Comparison of ENCODE assay signal across 26 cellular contexts in the genomic region with DNA sequence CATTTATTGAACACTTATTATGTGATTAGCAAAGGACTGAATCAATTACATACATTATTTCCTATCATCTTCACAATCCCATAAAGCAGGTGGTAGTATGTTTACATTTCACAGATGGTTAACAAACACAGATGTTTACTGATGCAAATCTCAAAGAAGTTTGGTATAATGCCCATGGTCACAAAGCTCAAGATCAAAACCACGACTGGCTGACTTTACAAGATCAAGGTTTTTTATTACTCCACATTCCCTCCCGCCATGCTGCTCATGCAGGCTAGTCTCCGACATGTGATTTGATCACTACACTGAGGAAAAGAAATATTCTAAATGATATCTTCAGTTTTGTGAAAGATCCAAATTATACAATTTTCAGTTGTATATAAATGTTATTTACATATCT.
DNase-seq lines count a peak whose midpoint lies in the region; ATAC-seq, FAIRE-seq and TF ChIP-seq lines count a peak whose summit lies in the region.
"Had no signal": no experiment of that assay in that cellular context is flagged by ENCODE, and none has a peak within 500 bp of the region (broad histone marks: within the 10 kb centered on the region; RNA-seq: fewer than 3 reads in every experiment).

No MANE protein-coding gene starts in this region.

- H3K4me3 Mint-ChIP-seq in endodermal cell, result no peak overlapping the region
- H3K4me3 Mint-ChIP-seq: B cell; CD4-positive, alpha-beta T cell; CD8-positive, alpha-beta T cell had no signal

- peak; percentile 34 for ATAC-seq in mucosa of descending colon
- ATAC-seq in HG03196 (IDR thresholded peaks at IDR 0.05; ENCODE audit: unreplicated experiment), result no peak
- ATAC-seq in HG03460 (IDR thresholded peaks at IDR 0.05; ENCODE audit: unreplicated experiment), result no peak
- ATAC-seq: CD8-positive, alpha-beta T cell; GM12878 had no signal

- H3K36me3 ChIP-seq in endodermal cell (ENCODE audit: control insufficient read depth, insufficient read depth, low read length) (no peaks in the 10 kb centered on the region), mucosa of descending colon (ENCODE audit: low read depth) (no peaks in the 10 kb centered on the region)

- peak overlapping the region; percentile 18 for H3K9ac ChIP-seq in endodermal cell (ENCODE audit: extremely low read depth, low read length, poor library complexity, severe bottlenecking)
- H3K9ac ChIP-seq: BLaER1 treated with 17β-estradiol and CSF1 and Interleukin-3, amounts not matched to agents 10 nM and 100 nM had no signal

- WGBS in endodermal cell (ENCODE audit: insufficient coverage in 1 of 2, insufficient read length in 1 of 2), 2 experiments, result 85 to 100% methylated on average over 1 to 2 of the region's 3 CpGs

- no peaks in the 10 kb centered on the region for H3K4me1 ChIP-seq in endodermal cell (ENCODE audit: control insufficient read depth, insufficient read depth, low read length)
- no peaks in the 10 kb centered on the region for H3K4me1 ChIP-seq in mucosa of descending colon (ENCODE audit: low read depth)
- H3K4me1 ChIP-seq: BLaER1 treated with 17β-estradiol and CSF1 and Interleukin-3, amounts not matched to agents 10 nM and 100 nM; Caco-2 had no signal

- H3K9me3 ChIP-seq in endodermal cell (ENCODE audit: control insufficient read depth, low read length), result no peaks in the 10 kb centered on the region
- H3K9me3 ChIP-seq in mucosa of descending colon, result no peaks in the 10 kb centered on the region
- H3K9me3 ChIP-seq: BLaER1 treated with 17β-estradiol and CSF1 and Interleukin-3, amounts not matched to agents 10 nM and 100 nM; Caco-2 had no signal

- no peak overlapping the region for H3K4me3 ChIP-seq in LNCaP clone FGC (ENCODE audit: low read depth, low read length)
- peak overlapping the region; percentile 7 for H3K4me3 ChIP-seq in endodermal cell (ENCODE audit: low read length)
- no peak overlapping the region for H3K4me3 ChIP-seq in mucosa of descending colon
- H3K4me3 ChIP-seq: BLaER1 treated with 17β-estradiol and CSF1 and Interleukin-3, amounts not matched to agents 10 nM and 100 nM; GM12878 had no signal

- intact Hi-C loops in mucosa of descending colon (cut with DNase I, micrococcal nuclease), result no loop called here

- peak; percentile 25 for FAIRE-seq in D721Med (lab: Jason Lieb, UNC)
- FAIRE-seq: GM12878, GM19239 had no signal

- peak overlapping the region; percentile 85 for H3K27ac Mint-ChIP-seq in endodermal cell
- H3K27ac Mint-ChIP-seq: B cell; CD4-positive, alpha-beta T cell; CD8-positive, alpha-beta T cell had no signal

- no peak for TF ChIP-seq CTCF in D721Med (IDR thresholded peaks at IDR 0.05; ENCODE audit: insufficient read depth, missing control alignments)
- no peak for TF ChIP-seq CTCF in LNCaP clone FGC (IDR thresholded peaks at IDR 0.05; ENCODE audit: control insufficient read depth, extremely low read depth, insufficient read depth)
- TF ChIP-seq CTCF in endodermal cell (conservative IDR thresholded peaks at IDR 0.05), result no peak
- TF ChIP-seq CTCF in mucosa of descending colon (IDR thresholded peaks at IDR 0.05), result no peak

- peaks cover 4% of the 10 kb centered on the region for H3K4me1 Mint-ChIP-seq in endodermal cell
- H3K4me1 Mint-ChIP-seq: B cell had no signal

- DNase-seq in D721Med (ENCODE audit: insufficient read length, low spot score), result no peak
- peak; percentile 90 for DNase-seq in LNCaP clone FGC (ENCODE audit: low read depth)
- no peak for DNase-seq in endodermal cell
- peak in 1 of 3 donors; percentile 31 for DNase-seq in mucosa of descending colon
- no peak for DNase-seq in stimulated activated CD4-positive, alpha-beta T cell treated with anti-CD3 and anti-CD28 coated beads, Interleukin-4, amount 100 ng/mL, for 1 hour
- DNase-seq in SIG-M5 (lab: John Stamatoyannopoulos, UW), result no peak
- DNase-seq: 8988T; AML-193; Caco-2; Calu3; CD4-positive, alpha-beta T cell; CD8-positive, alpha-beta T cell; DMS 273 treated with DMSO at 0.1 percent for 48 hours; DMS153; DMS53; DMS79; DND-41; EL; GDM1 had no signal

- no peaks in the 10 kb centered on the region for H3K27me3 Mint-ChIP-seq in endodermal cell (ENCODE audit: insufficient read depth)
- H3K27me3 Mint-ChIP-seq: B cell; CD4-positive, alpha-beta T cell had no signal

- H3K27ac ChIP-seq in endodermal cell (ENCODE audit: low read depth, low read length), result no peak overlapping the region
- H3K27ac ChIP-seq: BLaER1 treated with 17β-estradiol and CSF1 and Interleukin-3, amounts not matched to agents 10 nM and 100 nM; C4-2B had no signal

- H3K9me3 Mint-ChIP-seq in endodermal cell, result no peaks in the 10 kb centered on the region
- H3K9me3 Mint-ChIP-seq: CD4-positive, alpha-beta T cell; CD8-positive, alpha-beta T cell had no signal

- no peaks in the 10 kb centered on the region for H3K27me3 ChIP-seq in endodermal cell (ENCODE audit: control insufficient read depth, insufficient read depth, low read length, poor library complexity, severe bottlenecking)
- H3K27me3 ChIP-seq: BLaER1 treated with 17β-estradiol and CSF1 and Interleukin-3, amounts not matched to agents 10 nM and 100 nM had no signal

- no peaks in the 10 kb centered on the region for H3K36me3 Mint-ChIP-seq in endodermal cell (ENCODE audit: low read depth)
